In the genomic region with DNA sequence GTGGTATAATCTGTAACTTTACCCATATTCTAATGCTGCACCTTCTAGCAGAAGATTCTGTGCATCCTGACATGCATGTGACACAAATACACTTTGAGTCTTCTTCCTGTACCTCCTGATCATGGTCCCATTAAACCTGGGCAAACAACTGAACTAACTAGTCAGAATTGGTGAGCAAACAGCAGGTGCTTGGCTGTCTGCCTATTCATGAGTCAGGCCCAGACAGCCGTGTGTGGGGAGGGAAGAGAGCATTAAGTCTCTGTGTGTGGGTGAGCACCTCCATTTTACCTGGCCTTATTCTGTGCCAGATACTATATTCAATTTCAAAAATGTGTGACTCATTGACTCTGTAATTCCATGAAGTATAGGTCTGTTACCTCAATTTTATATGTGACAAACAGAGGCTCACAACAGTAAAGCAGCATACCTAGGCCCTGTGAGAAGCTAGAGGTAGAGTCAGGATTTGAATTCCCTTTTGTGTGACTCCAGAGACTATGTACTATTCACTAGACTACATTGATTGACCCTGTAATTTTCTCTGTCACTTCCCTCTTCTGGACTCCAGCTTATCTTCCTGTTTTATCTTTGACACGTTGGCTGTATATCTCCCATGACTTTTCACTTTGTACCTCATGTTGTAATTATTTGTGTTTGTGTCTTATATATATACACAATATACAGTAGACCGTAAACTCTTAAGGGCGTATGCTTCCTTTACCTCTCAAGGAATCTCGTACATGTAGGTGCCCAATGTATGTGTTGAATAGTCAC, we compare ENCODE assay signal across 2 cellular contexts.
TF ChIP-seq lines count a peak whose summit lies in the region.

No MANE protein-coding gene starts in this region.

TF ChIP-seq in GM23338, 12 proteins besides CTCF, POLR2A, EP300 and RAD21 (continued from another document):
- TF ChIP-seq, protein P1, sequence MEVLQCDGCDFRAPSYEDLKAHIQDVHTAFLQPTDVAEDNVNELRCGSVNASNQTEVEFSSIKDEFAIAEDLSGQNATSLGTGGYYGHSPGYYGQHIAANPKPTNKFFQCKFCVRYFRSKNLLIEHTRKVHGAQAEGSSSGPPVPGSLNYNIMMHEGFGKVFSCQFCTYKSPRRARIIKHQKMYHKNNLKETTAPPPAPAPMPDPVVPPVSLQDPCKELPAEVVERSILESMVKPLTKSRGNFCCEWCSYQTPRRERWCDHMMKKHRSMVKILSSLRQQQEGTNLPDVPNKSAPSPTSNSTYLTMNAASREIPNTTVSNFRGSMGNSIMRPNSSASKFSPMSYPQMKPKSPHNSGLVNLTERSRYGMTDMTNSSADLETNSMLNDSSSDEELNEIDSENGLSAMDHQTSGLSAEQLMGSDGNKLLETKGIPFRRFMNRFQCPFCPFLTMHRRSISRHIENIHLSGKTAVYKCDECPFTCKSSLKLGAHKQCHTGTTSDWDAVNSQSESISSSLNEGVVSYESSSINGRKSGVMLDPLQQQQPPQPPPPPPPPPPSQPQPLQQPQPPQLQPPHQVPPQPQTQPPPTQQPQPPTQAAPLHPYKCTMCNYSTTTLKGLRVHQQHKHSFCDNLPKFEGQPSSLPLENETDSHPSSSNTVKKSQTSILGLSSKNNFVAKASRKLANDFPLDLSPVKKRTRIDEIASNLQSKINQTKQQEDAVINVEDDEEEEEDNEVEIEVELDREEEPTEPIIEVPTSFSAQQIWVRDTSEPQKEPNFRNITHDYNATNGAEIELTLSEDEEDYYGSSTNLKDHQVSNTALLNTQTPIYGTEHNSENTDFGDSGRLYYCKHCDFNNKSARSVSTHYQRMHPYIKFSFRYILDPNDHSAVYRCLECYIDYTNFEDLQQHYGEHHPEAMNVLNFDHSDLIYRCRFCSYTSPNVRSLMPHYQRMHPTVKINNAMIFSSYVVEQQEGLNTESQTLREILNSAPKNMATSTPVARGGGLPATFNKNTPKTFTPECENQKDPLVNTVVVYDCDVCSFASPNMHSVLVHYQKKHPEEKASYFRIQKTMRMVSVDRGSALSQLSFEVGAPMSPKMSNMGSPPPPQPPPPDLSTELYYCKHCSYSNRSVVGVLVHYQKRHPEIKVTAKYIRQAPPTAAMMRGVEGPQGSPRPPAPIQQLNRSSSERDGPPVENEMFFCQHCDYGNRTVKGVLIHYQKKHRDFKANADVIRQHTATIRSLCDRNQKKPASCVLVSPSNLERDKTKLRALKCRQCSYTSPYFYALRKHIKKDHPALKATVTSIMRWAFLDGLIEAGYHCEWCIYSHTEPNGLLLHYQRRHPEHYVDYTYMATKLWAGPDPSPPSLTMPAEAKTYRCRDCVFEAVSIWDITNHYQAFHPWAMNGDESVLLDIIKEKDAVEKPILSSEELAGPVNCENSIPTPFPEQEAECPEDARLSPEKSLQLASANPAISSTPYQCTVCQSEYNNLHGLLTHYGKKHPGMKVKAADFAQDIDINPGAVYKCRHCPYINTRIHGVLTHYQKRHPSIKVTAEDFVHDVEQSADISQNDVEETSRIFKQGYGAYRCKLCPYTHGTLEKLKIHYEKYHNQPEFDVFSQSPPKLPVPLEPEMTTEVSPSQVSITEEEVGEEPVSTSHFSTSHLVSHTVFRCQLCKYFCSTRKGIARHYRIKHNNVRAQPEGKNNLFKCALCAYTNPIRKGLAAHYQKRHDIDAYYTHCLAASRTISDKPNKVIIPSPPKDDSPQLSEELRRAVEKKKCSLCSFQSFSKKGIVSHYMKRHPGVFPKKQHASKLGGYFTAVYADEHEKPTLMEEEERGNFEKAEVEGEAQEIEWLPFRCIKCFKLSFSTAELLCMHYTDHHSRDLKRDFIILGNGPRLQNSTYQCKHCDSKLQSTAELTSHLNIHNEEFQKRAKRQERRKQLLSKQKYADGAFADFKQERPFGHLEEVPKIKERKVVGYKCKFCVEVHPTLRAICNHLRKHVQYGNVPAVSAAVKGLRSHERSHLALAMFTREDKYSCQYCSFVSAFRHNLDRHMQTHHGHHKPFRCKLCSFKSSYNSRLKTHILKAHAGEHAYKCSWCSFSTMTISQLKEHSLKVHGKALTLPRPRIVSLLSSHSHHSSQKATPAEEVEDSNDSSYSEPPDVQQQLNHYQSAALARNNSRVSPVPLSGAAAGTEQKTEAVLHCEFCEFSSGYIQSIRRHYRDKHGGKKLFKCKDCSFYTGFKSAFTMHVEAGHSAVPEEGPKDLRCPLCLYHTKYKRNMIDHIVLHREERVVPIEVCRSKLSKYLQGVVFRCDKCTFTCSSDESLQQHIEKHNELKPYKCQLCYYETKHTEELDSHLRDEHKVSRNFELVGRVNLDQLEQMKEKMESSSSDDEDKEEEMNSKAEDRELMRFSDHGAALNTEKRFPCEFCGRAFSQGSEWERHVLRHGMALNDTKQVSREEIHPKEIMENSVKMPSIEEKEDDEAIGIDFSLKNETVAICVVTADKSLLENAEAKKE (CRISPR knock-in tag; IDR thresholded peaks at IDR 0.05), result no peak
- TF ChIP-seq ZNF331 (CRISPR knock-in tag; IDR thresholded peaks at IDR 0.05; ENCODE audit: low read depth) (no peak), NANOG (IDR thresholded peaks at IDR 0.05; ENCODE audit: borderline replicate concordance) (no peak), JUNB (IDR thresholded peaks at IDR 0.05; ENCODE audit: unreplicated experiment) (no peak)

TF ChIP-seq in WTC11, 78 proteins besides CTCF, POLR2A, EP300 and RAD21 (continued from another document):
- TF ChIP-seq, protein P2, sequence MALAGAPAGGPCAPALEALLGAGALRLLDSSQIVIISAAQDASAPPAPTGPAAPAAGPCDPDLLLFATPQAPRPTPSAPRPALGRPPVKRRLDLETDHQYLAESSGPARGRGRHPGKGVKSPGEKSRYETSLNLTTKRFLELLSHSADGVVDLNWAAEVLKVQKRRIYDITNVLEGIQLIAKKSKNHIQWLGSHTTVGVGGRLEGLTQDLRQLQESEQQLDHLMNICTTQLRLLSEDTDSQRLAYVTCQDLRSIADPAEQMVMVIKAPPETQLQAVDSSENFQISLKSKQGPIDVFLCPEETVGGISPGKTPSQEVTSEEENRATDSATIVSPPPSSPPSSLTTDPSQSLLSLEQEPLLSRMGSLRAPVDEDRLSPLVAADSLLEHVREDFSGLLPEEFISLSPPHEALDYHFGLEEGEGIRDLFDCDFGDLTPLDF (CRISPR knock-in tag; IDR thresholded peaks at IDR 0.05), result no peak
- no peak for TF ChIP-seq ZNF232 (CRISPR knock-in tag; IDR thresholded peaks at IDR 0.05)
